Comparison of ENCODE assay signal across 8 cellular contexts in the genomic region with DNA sequence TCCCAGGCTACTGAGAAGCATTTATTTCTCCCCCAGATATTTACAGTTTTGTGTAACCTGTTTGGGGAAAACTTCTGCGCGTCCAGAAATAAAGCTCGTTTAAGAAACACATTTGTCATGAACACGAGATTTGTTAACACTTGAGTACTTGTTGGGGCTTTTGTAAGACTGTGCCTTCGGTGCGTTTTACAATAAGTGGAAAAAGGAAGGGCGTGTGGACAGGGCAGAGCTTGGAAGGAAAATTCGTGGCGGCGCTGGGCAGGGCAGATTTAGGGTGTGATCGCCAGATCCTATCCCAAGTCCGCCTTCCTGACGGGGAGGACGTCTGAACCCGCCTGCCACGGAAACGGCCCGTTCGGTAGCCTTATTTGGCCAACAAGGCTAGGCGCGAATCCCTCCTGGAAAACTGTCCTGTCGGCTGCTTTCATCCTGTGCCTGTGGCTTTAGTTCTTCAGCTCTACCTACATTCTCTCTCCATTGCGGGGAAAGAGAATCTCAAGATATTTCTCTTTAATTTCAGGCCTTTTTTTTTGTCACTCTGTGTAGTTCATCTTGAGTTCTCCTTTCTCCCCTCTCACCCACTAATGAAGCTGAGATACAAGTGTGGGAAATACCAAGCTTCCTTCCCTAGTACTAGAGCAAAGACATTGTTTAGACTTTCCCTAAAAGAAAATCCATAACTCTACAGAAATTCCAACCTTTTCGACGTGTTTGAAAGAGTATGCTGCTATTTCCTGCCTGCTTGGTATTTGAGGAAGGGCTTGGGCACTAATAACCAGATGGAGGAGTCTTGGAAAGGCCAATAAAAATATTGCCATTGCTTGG. TPM values are rescaled to one million over a fixed set of nuclear protein-coding genes. Genes with fewer than 3 reads are reported as not detected.
DNase-seq lines count a peak whose midpoint lies in the region; ATAC-seq lines count a peak whose summit lies in the region.

No MANE protein-coding gene starts in this region.

- in situ Hi-C loops in KBM-7 (cut with MboI; ENCODE audit: low pct_unique_long_range_greater_than_20kb, low sequenced_read_pairs): no loop called here

- H3K36me3 Mint-ChIP-seq in CD4-positive, CD25-positive, alpha-beta regulatory T cell: peaks cover 5% of the 10 kb centered on the region
- peaks cover 22% of the 10 kb centered on the region for H3K36me3 Mint-ChIP-seq in dendritic cell treated with granulocyte-macrophage colony-stimulating factor and Interleukin-4, amounts not matched to agents 40 ng/mL and 50 ng/mL, for 4 days (ENCODE audit: low read depth)

- peaks cover 29 to 38% (median 33%) of the 10 kb centered on the region in 4 donors for H3K4me1 Mint-ChIP-seq in CD4-positive, CD25-positive, alpha-beta regulatory T cell
- H3K4me1 Mint-ChIP-seq in dendritic cell treated with granulocyte-macrophage colony-stimulating factor and Interleukin-4, amounts not matched to agents 40 ng/mL and 50 ng/mL, for 4 days (ENCODE audit: low read depth): peaks cover 27% of the 10 kb centered on the region

- H3K4me3 ChIP-seq in CD4-positive, CD25-positive, alpha-beta regulatory T cell (ENCODE audit: low read depth, low read length): peak overlapping the region; percentile 88

- H3K27ac Mint-ChIP-seq in CD4-positive, CD25-positive, alpha-beta regulatory T cell: peak overlapping the region; percentile 60 to 85 (median 66)
- peak overlapping the region; percentile 95 for H3K27ac Mint-ChIP-seq in dendritic cell treated with granulocyte-macrophage colony-stimulating factor and Interleukin-4, amounts not matched to agents 40 ng/mL and 50 ng/mL, for 4 days

- peak overlapping the region; percentile 2 for H3K27ac ChIP-seq in CD4-positive, CD25-positive, alpha-beta regulatory T cell (ENCODE audit: insufficient read depth, low read length, poor library complexity, severe bottlenecking)

- H3K27me3 Mint-ChIP-seq in CD4-positive, CD25-positive, alpha-beta regulatory T cell: peaks cover 23% of the 10 kb centered on the region
- peaks cover 7% of the 10 kb centered on the region for H3K27me3 Mint-ChIP-seq in dendritic cell treated with granulocyte-macrophage colony-stimulating factor and Interleukin-4, amounts not matched to agents 40 ng/mL and 50 ng/mL, for 4 days

- intact Hi-C loops in dendritic cell treated with granulocyte-macrophage colony-stimulating factor and Interleukin-4, amounts not matched to agents 40 ng/mL and 50 ng/mL, for 4 days (cut with micrococcal nuclease): loop anchor here (5.0 kb wide), 2 partner anchors 65 to 145 kb away; no protein-coding TSS in a partner anchor
- intact Hi-C loops in left colon (cut with DNase I, micrococcal nuclease): no loop called here

- peaks cover 24% of the 10 kb centered on the region for H3K4me1 ChIP-seq in CD4-positive, CD25-positive, alpha-beta regulatory T cell (ENCODE audit: control insufficient read depth, insufficient read depth, low read length, poor library complexity, severe bottlenecking)

- peak overlapping the region; percentile 83 to 90 (median 87) for H3K4me3 Mint-ChIP-seq in CD4-positive, CD25-positive, alpha-beta regulatory T cell
- H3K4me3 Mint-ChIP-seq in dendritic cell treated with granulocyte-macrophage colony-stimulating factor and Interleukin-4, amounts not matched to agents 40 ng/mL and 50 ng/mL, for 4 days: peak overlapping the region; percentile 94

- ATAC-seq in CD4-positive, CD25-positive, alpha-beta regulatory T cell (ENCODE audit: low read depth in 2 of 2): no peak
- ATAC-seq in GM19351 (IDR thresholded peaks at IDR 0.05; ENCODE audit: unreplicated experiment) (peak; percentile 8), left colon (peak; percentile 75)

- H3K36me3 ChIP-seq in CD4-positive, CD25-positive, alpha-beta regulatory T cell (ENCODE audit: control insufficient read depth, insufficient read depth, low read length): no peaks in the 10 kb centered on the region

- DNase-seq in CD4-positive, CD25-positive, alpha-beta regulatory T cell: peak in 1 of 3 donors; percentile 41
- DNase-seq in KBM-7: peak; percentile 65
- DNase-seq in UCSD-AML1 (lab: John Stamatoyannopoulos, UW; ENCODE audit: unreplicated experiment): peak; percentile 62
- DNase-seq in left colon: peak; percentile 92 to 95
- DNase-seq in stimulated activated CD4-positive, alpha-beta T cell treated with anti-CD3 and anti-CD28 coated beads, Interleukin-15, amount 100 ng/mL, for 24 hours: peak; percentile 41
- no peak for DNase-seq in NCI-H774 (lab: John Stamatoyannopoulos, UW)

- H3K9me3 Mint-ChIP-seq in CD4-positive, CD25-positive, alpha-beta regulatory T cell: no peaks in the 10 kb centered on the region
- H3K9me3 Mint-ChIP-seq in dendritic cell treated with granulocyte-macrophage colony-stimulating factor and Interleukin-4, amounts not matched to agents 40 ng/mL and 50 ng/mL, for 4 days: no peaks in the 10 kb centered on the region

- H3K27me3 ChIP-seq in CD4-positive, CD25-positive, alpha-beta regulatory T cell (ENCODE audit: control insufficient read depth, insufficient read depth, low read length): peaks cover 13% of the 10 kb centered on the region

- no peaks in the 10 kb centered on the region for H3K9me3 ChIP-seq in CD4-positive, CD25-positive, alpha-beta regulatory T cell (ENCODE audit: control insufficient read depth in 2 of 2, low read length in 2 of 2)

RNA-seq across cellular contexts. Expression of gene PDLIM5, which starts 0.9 kb away (rescaled TPM):
- 36.5 TPM for total RNA-seq in CD4-positive, CD25-positive, alpha-beta regulatory T cell
- 10 to 100 TPM; 42.1 to 64.5 (median 47.1) TPM for polyA plus RNA-seq in CD4-positive, CD25-positive, alpha-beta regulatory T cell
- total RNA-seq in left colon: 100 to 1,000 TPM; 148 to 153 TPM

Comparison
In these comparisons a context has a peak if more than half of its experiments do, and no peak if none do; other contexts are left out.
1. ATAC-seq: peak in GM19351 (single experiment) and left colon (single experiment); none in CD4-positive, CD25-positive, alpha-beta regulatory T cell (0 of 2).